In the genomic region with DNA sequence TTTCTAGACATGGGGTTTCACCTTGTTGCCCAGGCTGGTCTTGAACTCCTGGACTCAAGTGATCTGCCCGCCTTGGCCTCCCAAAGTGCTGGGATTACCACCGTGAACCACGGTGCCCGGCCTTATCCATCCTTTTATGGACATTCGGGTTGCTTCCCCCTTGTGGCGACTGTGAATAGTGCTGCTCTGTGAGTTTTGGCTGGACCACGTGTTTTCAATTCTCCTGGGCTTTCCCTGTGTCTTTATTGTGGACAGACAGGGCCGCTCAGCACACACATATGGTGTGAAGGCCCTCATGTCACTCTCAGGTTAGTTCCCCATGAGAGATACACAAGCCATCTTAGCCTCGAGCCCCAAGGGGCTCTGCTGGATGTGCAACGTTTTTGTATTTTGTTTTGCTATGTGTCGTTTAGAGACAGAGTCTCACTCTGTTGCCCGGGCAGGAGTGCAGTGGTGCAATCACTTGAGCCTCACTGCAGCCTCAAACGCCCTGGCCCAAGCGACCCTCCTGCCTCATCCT, we compare ENCODE assay signal across 8 cellular contexts. TPM values are rescaled to one million over a fixed set of nuclear protein-coding genes. Genes with fewer than 3 reads are reported as not detected.
A peak's percentile ranks its signal among the peaks of the same experiment; 100 is the strongest.
DNase-seq lines count a peak whose midpoint lies in the region; ATAC-seq and TF ChIP-seq lines count a peak whose summit lies in the region.

No MANE protein-coding gene starts in this region.

- DNase-seq in 8988T: peak; percentile 72
- peak; percentile 82 for DNase-seq in GM13977 (ENCODE audit: low spot score)
- DNase-seq in NCI-H748 (lab: John Stamatoyannopoulos, UW; ENCODE audit: unreplicated experiment): peak; percentile 70
- DNase-seq in activated CD4-positive, alpha-beta T cell treated with anti-CD3 and anti-CD28 coated beads, Interleukin-2, amount 50 U/mL, for 4 hours: peak; percentile 60 to 66
- peak; percentile 75 to 85 for DNase-seq in dermis microvascular lymphatic vessel endothelial cell (ENCODE audit: low read depth in 2 of 2)
- DNase-seq in lung microvascular endothelial cell (ENCODE audit: low read depth in 2 of 2): peak; percentile 83 to 87
- peak; percentile 32 for DNase-seq in stimulated activated CD8-positive, alpha-beta memory T cell treated with anti-CD3 and anti-CD28 coated beads, Interleukin-12 subunit alpha, Interleukin-12 subunit beta, amount 100 ng/mL, for 4 hours (ENCODE audit: low read depth)

- in situ Hi-C loops in GM13977 (cut with MboI; ENCODE audit: low pct_unique_long_range_greater_than_20kb, low sequenced_read_pairs, unreplicated experiment): no loop called here

- ATAC-seq in HG03469 (IDR thresholded peaks at IDR 0.05; ENCODE audit: unreplicated experiment): peak; percentile 53

- peak; percentile 77 for TF ChIP-seq CTCF in GM13977 (IDR thresholded peaks at IDR 0.05; ENCODE audit: extremely low read depth, insufficient read depth, missing control alignments)

RNA-seq across cellular contexts. Expression of a gene that starts 40.5 kb away (rescaled TPM):
- total RNA-seq in dermis microvascular lymphatic vessel endothelial cell (16.9 and 38.2 TPM in 2 replicates), lung microvascular endothelial cell (18.1 and 22.6 TPM in 2 replicates)

RNA-seq across cellular contexts. Expression of a gene that starts 40.8 kb away (rescaled TPM):
- total RNA-seq in dermis microvascular lymphatic vessel endothelial cell: 17.7 TPM in 2 replicates
- total RNA-seq in lung microvascular endothelial cell: 16.1 and 22.6 TPM in 2 replicates

RNA-seq across cellular contexts. Expression of a gene that starts 44.3 kb away (rescaled TPM):
- 33.1 and 43.7 TPM in 2 replicates for total RNA-seq in dermis microvascular lymphatic vessel endothelial cell
- 27.0 and 37.5 TPM in 2 replicates for total RNA-seq in lung microvascular endothelial cell

Comparison
In these comparisons a context has a peak if more than half of its experiments do, and no peak if none do; other contexts are left out.
1. Peak in every context shown above with its lines: DNase-seq and ATAC-seq.
2. DNase-seq: peak in every context shown above with its lines; median percentile 85 in lung microvascular endothelial cell; 82 in GM13977; 80 in dermis microvascular lymphatic vessel endothelial cell; 72 in 8988T; 70 in NCI-H748; 63 in activated CD4-positive, alpha-beta T cell treated with anti-CD3 and anti-CD28 coated beads, Interleukin-2, amount 50 U/mL, for 4 hours; 32 in stimulated activated CD8-positive, alpha-beta memory T cell treated with anti-CD3 and anti-CD28 coated beads, Interleukin-12 subunit alpha, Interleukin-12 subunit beta, amount 100 ng/mL, for 4 hours.